In genomic region chr1:201422436-201423030, GRCh38 we compare ENCODE assay signal across 20 cellular contexts. TPM values are rescaled to one million over a fixed set of nuclear protein-coding genes. Genes with fewer than 3 reads are reported as not detected.
"Had no signal": no experiment of that assay in that cellular context is flagged by ENCODE, and none has a peak within 500 bp of the region (broad histone marks: within the 10 kb centered on the region; RNA-seq: fewer than 3 reads in every experiment).

No MANE protein-coding gene starts in this region.

- H3K36me3 Mint-ChIP-seq: activated naive CD8-positive, alpha-beta T cell treated with anti-CD3 and anti-CD28 coated beads, Interleukin-2, amount 10 ng/mL, durations not matched to agents 7 days and 5 days; mesothelial cell of epicardium; stimulated activated naive B cell treated with anti-CD40 and anti-IgM and Interleukin-4, amounts not matched to agents 10 μg/mL and 1 μg/mL and 100 μg/mL, for 72 hours had no signal

- H3K4me1 ChIP-seq: parathyroid adenoma, vagina had no signal

- H3K9ac ChIP-seq: parathyroid adenoma had no signal

- H3K27me3 ChIP-seq: heart right ventricle, tibial artery, vagina had no signal

- H3K79me2 ChIP-seq: parathyroid adenoma had no signal

- H2AFZ ChIP-seq: parathyroid adenoma had no signal

- H3K4me3 ChIP-seq: heart right ventricle, lung, tibial artery, vagina had no signal

- H3K36me3 ChIP-seq: heart right ventricle, tibial artery, vagina had no signal

- H3K9me3 Mint-ChIP-seq: activated CD4-positive, alpha-beta T cell treated with anti-CD3 and anti-CD28 coated beads, Interleukin-2, amount 10 ng/mL, durations not matched to agents 7 days and 5 days; activated naive CD8-positive, alpha-beta T cell treated with anti-CD3 and anti-CD28 coated beads, Interleukin-2, amount 10 ng/mL, durations not matched to agents 7 days and 5 days; activated T-cell treated with anti-CD3 and anti-CD28 coated beads, Interleukin-2, amount 50 U/mL, for 72 hours; effector memory CD8-positive, alpha-beta T cell; mesothelial cell of epicardium; stimulated activated naive B cell treated with anti-CD40 and anti-IgM and Interleukin-4, amounts not matched to agents 10 μg/mL and 1 μg/mL and 100 μg/mL, for 72 hours had no signal

- H3K27ac ChIP-seq: heart right ventricle, parathyroid adenoma, tibial artery, vagina had no signal

- DNase-seq: activated CD4-positive, alpha-beta T cell treated with anti-CD3 and anti-CD28 coated beads, Interleukin-2, amount 10 ng/mL, durations not matched to agents 7 days and 5 days; activated CD8-positive, alpha-beta memory T cell treated with anti-CD3 and anti-CD28 coated beads, Interleukin-2, amount 50 U/mL, for 48 hours; activated naive CD8-positive, alpha-beta T cell treated with anti-CD3 and anti-CD28 coated beads, Interleukin-2, amount 10 ng/mL, durations not matched to agents 7 days and 5 days; activated T-cell treated with anti-CD3 and anti-CD28 coated beads, Interleukin-2, amount 50 U/mL, for 72 hours; dermis blood vessel endothelial cell; effector memory CD8-positive, alpha-beta T cell; heart right ventricle; left colon; retina; stimulated activated CD4-positive, alpha-beta T cell treated with anti-CD3 and anti-CD28 coated beads, Interleukin-15, amount 100 ng/mL, for 24 hours; stimulated activated CD4-positive, alpha-beta T cell treated with anti-CD3 and anti-CD28 coated beads, Interleukin-4, amount 100 ng/mL, for 1 hour; stimulated activated naive B cell treated with anti-CD40 and anti-IgM and Interleukin-4, amounts not matched to agents 10 μg/mL and 1 μg/mL and 100 μg/mL, for 72 hours; tibial artery had no signal

- H3K9me3 ChIP-seq: tibial artery, vagina had no signal

- H3K4me3 Mint-ChIP-seq: activated CD4-positive, alpha-beta T cell treated with anti-CD3 and anti-CD28 coated beads, Interleukin-2, amount 10 ng/mL, durations not matched to agents 7 days and 5 days; activated naive CD8-positive, alpha-beta T cell treated with anti-CD3 and anti-CD28 coated beads, Interleukin-2, amount 10 ng/mL, durations not matched to agents 7 days and 5 days; activated T-cell treated with anti-CD3 and anti-CD28 coated beads, Interleukin-2, amount 50 U/mL, for 72 hours; effector memory CD8-positive, alpha-beta T cell; mesothelial cell of epicardium; stimulated activated naive B cell treated with anti-CD40 and anti-IgM and Interleukin-4, amounts not matched to agents 10 μg/mL and 1 μg/mL and 100 μg/mL, for 72 hours had no signal

- H3K27ac Mint-ChIP-seq: activated CD4-positive, alpha-beta T cell treated with anti-CD3 and anti-CD28 coated beads, Interleukin-2, amount 10 ng/mL, durations not matched to agents 7 days and 5 days; activated naive CD8-positive, alpha-beta T cell treated with anti-CD3 and anti-CD28 coated beads, Interleukin-2, amount 10 ng/mL, durations not matched to agents 7 days and 5 days; activated T-cell treated with anti-CD3 and anti-CD28 coated beads, Interleukin-2, amount 50 U/mL, for 72 hours; effector memory CD8-positive, alpha-beta T cell; mesothelial cell of epicardium; stimulated activated naive B cell treated with anti-CD40 and anti-IgM and Interleukin-4, amounts not matched to agents 10 μg/mL and 1 μg/mL and 100 μg/mL, for 72 hours had no signal

- ATAC-seq: activated T-cell treated with anti-CD3 and anti-CD28 coated beads, Interleukin-2, amount 50 U/mL, for 72 hours; effector memory CD8-positive, alpha-beta T cell; left colon had no signal

RNA-seq across cellular contexts. Expression of gene TNNI1, which starts 1.0 kb away (rescaled TPM):
- total RNA-seq: activated CD4-positive, alpha-beta T cell treated with anti-CD3 and anti-CD28 coated beads, Interleukin-2, amount 10 ng/mL, durations not matched to agents 7 days and 5 days; activated naive CD8-positive, alpha-beta T cell treated with anti-CD3 and anti-CD28 coated beads, Interleukin-2, amount 10 ng/mL, durations not matched to agents 7 days and 5 days; activated T-cell treated with anti-CD3 and anti-CD28 coated beads, Interleukin-2, amount 50 U/mL, for 72 hours; dermis blood vessel endothelial cell; fibroblast of lung; left colon; subcutaneous adipose tissue; vagina had no signal

RNA-seq across cellular contexts. Expression of gene LAD1, which starts 23.4 kb away (rescaled TPM):
- total RNA-seq: activated CD4-positive, alpha-beta T cell treated with anti-CD3 and anti-CD28 coated beads, Interleukin-2, amount 10 ng/mL, durations not matched to agents 7 days and 5 days; activated naive CD8-positive, alpha-beta T cell treated with anti-CD3 and anti-CD28 coated beads, Interleukin-2, amount 10 ng/mL, durations not matched to agents 7 days and 5 days; activated T-cell treated with anti-CD3 and anti-CD28 coated beads, Interleukin-2, amount 50 U/mL, for 72 hours; fibroblast of lung; frontal cortex had no signal
- polyA plus RNA-seq: fibroblast of lung had no signal

RNA-seq across cellular contexts. Expression of gene TNNT2, which starts 45.1 kb away (rescaled TPM):
- total RNA-seq: activated CD4-positive, alpha-beta T cell treated with anti-CD3 and anti-CD28 coated beads, Interleukin-2, amount 10 ng/mL, durations not matched to agents 7 days and 5 days; activated naive CD8-positive, alpha-beta T cell treated with anti-CD3 and anti-CD28 coated beads, Interleukin-2, amount 10 ng/mL, durations not matched to agents 7 days and 5 days; activated T-cell treated with anti-CD3 and anti-CD28 coated beads, Interleukin-2, amount 50 U/mL, for 72 hours; dermis blood vessel endothelial cell; fibroblast of lung; frontal cortex; subcutaneous adipose tissue had no signal
